Comparison of ENCODE assay signal across 22 cellular contexts in genomic region chr11:123249354-123249753, GRCh38. TPM values are rescaled to one million over a fixed set of nuclear protein-coding genes. Genes with fewer than 3 reads are reported as not detected.
DNase-seq lines count a peak whose midpoint lies in the region; ATAC-seq and TF ChIP-seq lines count a peak whose summit lies in the region.
"Had no signal": no experiment of that assay in that cellular context is flagged by ENCODE, and none has a peak within 500 bp of the region (broad histone marks: within the 10 kb centered on the region; RNA-seq: fewer than 3 reads in every experiment).

No MANE protein-coding gene starts in this region.

- TF ChIP-seq POLR2A in thyroid gland (IDR thresholded peaks at IDR 0.05), result no peak

- H4K20me1 ChIP-seq in BLaER1, result no peaks in the 10 kb centered on the region

- DNase-seq in HCEC 1CT (peak; percentile 23), RPMI7951 (ENCODE audit: low read depth) (peak; percentile 58), kidney tubule cell (ENCODE audit: low spot score) (peak; percentile 56), thyroid gland (no peak), posterior cingulate gyrus (no peak)
- DNase-seq: activated B cell treated with CpG ODN at 0.5 μM for 24 hours; activated naive CD4-positive, alpha-beta T cell treated with anti-CD3 and anti-CD28 coated beads for 36 hours; activated T-cell treated with anti-CD3 and anti-CD28 coated beads, Interleukin-2, amount 50 U/mL, for 72 hours; adrenal gland; heart left ventricle; KBM-7; kidney glomerular epithelial cell; lower lobe of right lung; NCI-H1436; NCI-H2081 treated with DMSO at 0.1 percent for 48 hours; stimulated activated CD4-positive, alpha-beta T cell treated with anti-CD3 and anti-CD28 coated beads, Interleukin-2, amount 100 ng/mL, for 24 hours; T-helper 1 cell had no signal

- no peak overlapping the region for H3K9ac ChIP-seq in BLaER1

- H3K9me3 ChIP-seq in BLaER1 (no peaks in the 10 kb centered on the region), thyroid gland (no peaks in the 10 kb centered on the region)
- H3K9me3 ChIP-seq: adrenal gland, heart left ventricle, lower lobe of right lung, right atrium auricular region, SJSA1 had no signal

- H3K36me3 ChIP-seq in BLaER1 (no peaks in the 10 kb centered on the region), thyroid gland (no peaks in the 10 kb centered on the region)
- H3K36me3 ChIP-seq: adrenal gland, heart left ventricle, lower lobe of right lung, right atrium auricular region, SJSA1 had no signal

- intact Hi-C loops in thyroid gland (cut with DNase I) (loop anchor here (5.0 kb wide), 1 partner anchor 137 kb away; no protein-coding TSS in a partner anchor), posterior cingulate gyrus (cut with DNase I) (loop anchor here (5.0 kb wide), 2 partner anchors 82 to 228 kb away; no protein-coding TSS in a partner anchor)

- 85 to 90% methylated on average over 5 of the region's 5 CpGs for WGBS in thyroid gland, 2 donors

- H3K27ac ChIP-seq in BLaER1 (no peak overlapping the region), thyroid gland (no peak overlapping the region)
- H3K27ac ChIP-seq: adrenal gland, heart left ventricle, lower lobe of right lung, right atrium auricular region, SJSA1 had no signal

- H3K4me1 ChIP-seq in BLaER1 (peaks cover 73% of the 10 kb centered on the region), thyroid gland (peaks cover 0 to 3% of the 10 kb centered on the region in 2 donors)
- H3K4me1 ChIP-seq: lower lobe of right lung had no signal

- H3K4me2 ChIP-seq in BLaER1, result peak overlapping the region; percentile 33

- H3K4me3 ChIP-seq in BLaER1 (no peak overlapping the region), thyroid gland (replicated peaks in 1 of 3) (no peak overlapping the region)
- H3K4me3 ChIP-seq: adrenal gland, heart left ventricle, lower lobe of right lung, right atrium auricular region, SJSA1 had no signal

- H3K27me3 ChIP-seq in BLaER1 (no peaks in the 10 kb centered on the region), thyroid gland (no peaks in the 10 kb centered on the region)
- H3K27me3 ChIP-seq: adrenal gland, right atrium auricular region, SJSA1 had no signal

- no peak for ATAC-seq in esophagus mucosa
- ATAC-seq: activated T-cell treated with anti-CD3 and anti-CD28 coated beads, Interleukin-2, amount 50 U/mL, for 72 hours; heart left ventricle; lower lobe of right lung; natural killer cell treated with Interleukin-12 subunit alpha and Interleukin-12 subunit beta and Interleukin-15 and Interleukin-18, amount 100 ng/mL, for 72 hours had no signal

- TF ChIP-seq CTCF in thyroid gland (IDR thresholded peaks at IDR 0.05), result no peak

RNA-seq across cellular contexts. Expression of gene CLMP, which starts 54.3 kb away (rescaled TPM):
- total RNA-seq in RPMI7951 (2014; rRNA removed; shearing (Covaris generic)), result 42.7 and 44.9 TPM in 2 replicates
- 10 to 100 TPM in 2 of 4 donors, 1 to 10 TPM in 2; 4.9 to 13.2 (median 9.3) TPM for total RNA-seq in thyroid gland
- total RNA-seq in esophagus mucosa, result 3.7 TPM
- total RNA-seq: activated B cell treated with CpG ODN at 0.5 μM for 24 hours; natural killer cell treated with Interleukin-12 subunit alpha and Interleukin-12 subunit beta and Interleukin-15 and Interleukin-18, amount 100 ng/mL, for 72 hours had no signal

Comparison
In these comparisons a context has a peak if more than half of its experiments do, and no peak if none do; other contexts are left out.
1. DNase-seq: peak in HCEC 1CT (single experiment), RPMI7951 (single experiment) and kidney tubule cell (single experiment); none in thyroid gland (0 of 2) and posterior cingulate gyrus (0 of 10).